ENCODE assay signal across 24 cellular contexts in genomic region chr1:195574511-195574910, GRCh38.
"Had no signal": no experiment of that assay in that cellular context is flagged by ENCODE, and none has a peak within 500 bp of the region (broad histone marks: within the 10 kb centered on the region; RNA-seq: fewer than 3 reads in every experiment).

No MANE protein-coding gene starts in this region.

- H3K36me3 ChIP-seq: colonic mucosa, esophagus muscularis mucosa, gastroesophageal sphincter, heart right ventricle, left lung, lower lobe of right lung had no signal

- H3K9me3 ChIP-seq: colonic mucosa, lower lobe of right lung, mucosa of descending colon had no signal

- H3K27me3 ChIP-seq: colonic mucosa, esophagus muscularis mucosa, foreskin keratinocyte, gastroesophageal sphincter, heart right ventricle, left lung had no signal

- ATAC-seq: effector memory CD8-positive, alpha-beta T cell; foreskin keratinocyte; gastroesophageal sphincter; heart right ventricle; left cardiac atrium; left lung; left ventricle myocardium superior; lower lobe of right lung; mucosa of descending colon had no signal

- FAIRE-seq: endometrium, frontal cortex, islet of Langerhans, keratinocyte had no signal

- DNase-seq: colonic mucosa; cortex of kidney; effector CD8-positive, alpha-beta T cell; effector memory CD8-positive, alpha-beta T cell; endodermal cell; erythroblast; foreskin keratinocyte; glutamatergic neuron; head of caudate nucleus; heart right ventricle; hippocampal formation; left cardiac atrium; left lung; left ventricle myocardium superior; lower lobe of right lung; mesenchymal stem cell; mucosa of descending colon had no signal

- H3K27ac ChIP-seq: colonic mucosa, epithelial cell of prostate, esophagus muscularis mucosa, foreskin keratinocyte, gastroesophageal sphincter, heart right ventricle, left lung, lower lobe of right lung had no signal

- H3K4me1 ChIP-seq: colonic mucosa, esophagus muscularis mucosa, foreskin keratinocyte, gastroesophageal sphincter, heart right ventricle, left lung, lower lobe of right lung had no signal

- H3K4me3 ChIP-seq: colonic mucosa, esophagus muscularis mucosa, gastroesophageal sphincter, heart right ventricle, left lung, lower lobe of right lung, mucosa of descending colon had no signal
